Comparison of ENCODE assay signal across 29 cellular contexts in the genomic region with DNA sequence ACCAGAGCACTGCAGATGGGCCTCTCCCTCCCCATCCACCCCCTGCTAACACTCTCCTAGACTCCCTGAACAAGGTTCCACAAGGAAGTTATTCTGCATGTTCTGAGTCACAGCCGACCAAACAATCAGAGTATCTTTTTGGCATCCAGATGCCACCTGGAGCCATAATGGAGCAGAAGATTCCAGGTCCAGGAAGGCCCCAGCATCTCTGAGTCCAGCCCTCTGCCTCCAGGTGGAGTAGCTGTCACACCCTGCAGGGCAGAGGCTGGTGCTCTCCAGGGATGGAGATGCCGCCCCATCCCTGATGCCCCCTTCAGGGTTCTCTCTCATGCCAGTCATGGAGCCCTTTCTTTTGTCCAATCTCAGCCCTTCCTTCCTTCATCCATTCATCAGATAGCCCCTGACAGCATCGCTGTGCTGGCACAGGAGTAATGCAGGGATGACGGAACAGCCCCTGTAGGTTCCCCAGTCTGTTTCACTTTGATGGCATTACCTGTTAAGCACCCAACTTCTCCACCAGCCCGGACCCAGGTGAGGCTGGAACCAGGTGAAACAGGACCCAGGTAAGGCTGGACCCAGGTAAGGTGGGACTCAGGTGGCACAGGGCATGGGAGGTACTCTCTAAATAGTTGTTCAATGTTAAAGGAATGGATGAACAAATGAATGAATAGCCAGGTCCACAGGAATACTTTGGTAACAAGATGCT. TPM values are rescaled to one million over a fixed set of nuclear protein-coding genes. Genes with fewer than 3 reads are reported as not detected.
DNase-seq lines count a peak whose midpoint lies in the region; ATAC-seq, FAIRE-seq and TF ChIP-seq lines count a peak whose summit lies in the region.
"Had no signal": no experiment of that assay in that cellular context is flagged by ENCODE, and none has a peak within 500 bp of the region (broad histone marks: within the 10 kb centered on the region; RNA-seq: fewer than 3 reads in every experiment).

No MANE protein-coding gene starts in this region.

- H3K27ac Mint-ChIP-seq in mesothelial cell of epicardium, result peak overlapping the region; percentile 33
- H3K27ac Mint-ChIP-seq: activated B cell treated with CpG ODN at 0.5 μM for 24 hours; activated naive CD8-positive, alpha-beta T cell treated with anti-CD3 and anti-CD28 coated beads, Interleukin-2, amount 10 ng/mL, durations not matched to agents 7 days and 5 days; activated T-helper 2 cell treated with anti-CD3 and anti-CD28 coated beads, Interferon-gamma antibody, Interleukin-2, Interleukin-4, amounts not matched to agents 10 μg/mL and 5 μg/mL and 100 μg/mL, durations not matched to agents 14 hours and 24 hours and 36 hours; CD4-positive, alpha-beta memory T cell had no signal

- intact Hi-C loops in endothelial cell of umbilical vein (cut with micrococcal nuclease) (loop anchor here (1.0 to 2.0 kb wide), 3 partner anchors 21 to 36 kb away; no protein-coding TSS in a partner anchor), uterus (cut with DNase I; ENCODE audit: low total_unique reads) (no loop called here)

- no peaks in the 10 kb centered on the region for H3K79me2 ChIP-seq in endothelial cell of umbilical vein (ENCODE audit: control insufficient read depth, insufficient read depth, low read length)

- CTCF ChIA-PET in RWPE1 (lab: Yijun Ruan, JAX), result interaction anchor here (0.6 kb wide), 1 partner anchor 29 kb away, joined by 3 read pairs; no protein-coding TSS in a partner anchor
- CTCF ChIA-PET in endothelial cell of umbilical vein (lab: Charles Lee), result interaction anchor here (0.9 to 2.2 kb wide), 3 partner anchors 16 to 156 kb away, joined by 3 to 7 read pairs (median 6); no protein-coding TSS in a partner anchor

- BruUV-seq in endothelial cell of umbilical vein (replicated peaks; lab: Mats Ljungman, UMichigan), result no TSS peak

- H3K9me1 ChIP-seq in endothelial cell of umbilical vein (replicated peaks; ENCODE audit: control insufficient read depth, extremely low read depth, insufficient read depth, low read length), result no peaks in the 10 kb centered on the region

- no peaks in the 10 kb centered on the region for H3K36me3 Mint-ChIP-seq in mesothelial cell of epicardium
- H3K36me3 Mint-ChIP-seq: activated naive CD8-positive, alpha-beta T cell treated with anti-CD3 and anti-CD28 coated beads, Interleukin-2, amount 10 ng/mL, durations not matched to agents 7 days and 5 days; CD4-positive, alpha-beta memory T cell had no signal

- H3K27me3 ChIP-seq in endothelial cell of umbilical vein (ENCODE audit: control insufficient read depth in 2 of 2, insufficient read depth in 2 of 2, low read length in 2 of 2), result no peaks in the 10 kb centered on the region
- no peaks in the 10 kb centered on the region for H3K27me3 ChIP-seq in uterus
- H3K27me3 ChIP-seq: testis had no signal

- H2AFZ ChIP-seq in endothelial cell of umbilical vein (ENCODE audit: low read depth, low read length), result peak overlapping the region; percentile 33

- H3K4me2 ChIP-seq in endothelial cell of umbilical vein (ENCODE audit: insufficient read depth, low read length), result peak overlapping the region; percentile 50

- no peak for ATAC-seq in HG02938 (IDR thresholded peaks at IDR 0.05; ENCODE audit: unreplicated experiment)

- no peak overlapping the region for H3K4me3 Mint-ChIP-seq in mesothelial cell of epicardium
- H3K4me3 Mint-ChIP-seq: activated B cell treated with CpG ODN at 0.5 μM for 24 hours; activated naive CD8-positive, alpha-beta T cell treated with anti-CD3 and anti-CD28 coated beads, Interleukin-2, amount 10 ng/mL, durations not matched to agents 7 days and 5 days; CD4-positive, alpha-beta memory T cell had no signal

- dilution Hi-C loops in endothelial cell of umbilical vein (cut with MboI; ENCODE audit: extremely low pct_ligation_motif_present, low sequenced_read_pairs), result no loop called here

- no peak for DNase-seq in RWPE1 (ENCODE audit: low spot score)
- DNase-seq in endothelial cell of umbilical vein (ENCODE audit: low read depth, low spot score), result no peak
- DNase-seq in mesothelial cell of epicardium (ENCODE audit: low spot score in 2 of 2, unreplicated experiment in 2 of 2), result no peak
- no peak for DNase-seq in uterus
- DNase-seq in NCI-H748 treated with DMSO at 0.1 percent for 48 hours (lab: John Stamatoyannopoulos, UW), result no peak
- no peak for DNase-seq in NCI-H82 (lab: John Stamatoyannopoulos, UW)
- DNase-seq: activated B cell treated with CpG ODN at 0.5 μM for 24 hours; activated CD4-positive, alpha-beta T cell treated with anti-CD3 and anti-CD28 coated beads, Interleukin-2, amount 50 U/mL, for 48 hours; activated CD8-positive, alpha-beta memory T cell treated with anti-CD3 and anti-CD28 coated beads, Interleukin-2, amount 50 U/mL, for 4 hours; activated naive CD8-positive, alpha-beta T cell treated with anti-CD3 and anti-CD28 coated beads, Interleukin-2, amount 10 ng/mL, durations not matched to agents 7 days and 5 days; AML-193; CD4-positive, alpha-beta memory T cell; DMS 273 treated with DMSO at 0.1 percent for 48 hours; effector CD8-positive, alpha-beta T cell; KBM-7; kidney; NCI-H1436 treated with DMSO at 0.1 percent for 48 hours; NCI-H2107; NCI-H446; OCI-M1; stimulated activated CD4-positive, alpha-beta T cell treated with anti-CD3 and anti-CD28 coated beads, Interleukin-12 subunit alpha, Interleukin-12 subunit beta, amount 100 ng/mL, for 4 hours; stimulated activated CD4-positive, alpha-beta T cell treated with anti-CD3 and anti-CD28 coated beads, Interleukin-4, amount 100 ng/mL, for 24 hours; stimulated activated naive CD4-positive, alpha-beta T cell had no signal

- TF ChIP-seq POLR2A in endothelial cell of umbilical vein (IDR thresholded peaks at IDR 0.05; ENCODE audit: low read depth, low read length), result no peak
- no peak for TF ChIP-seq POLR2A in uterus (IDR thresholded peaks at IDR 0.05)

- no peaks in the 10 kb centered on the region for H3K9me3 ChIP-seq in endothelial cell of umbilical vein (replicated peaks; ENCODE audit: control insufficient read depth, insufficient read depth, low read length)
- no peaks in the 10 kb centered on the region for H3K9me3 ChIP-seq in uterus
- H3K9me3 ChIP-seq: neutrophil, testis had no signal

- H4K20me1 ChIP-seq in endothelial cell of umbilical vein (replicated peaks; ENCODE audit: control insufficient read depth, extremely low read depth, insufficient read depth, low read length), result no peaks in the 10 kb centered on the region

- H3K9me3 Mint-ChIP-seq in mesothelial cell of epicardium, result no peaks in the 10 kb centered on the region
- H3K9me3 Mint-ChIP-seq: activated B cell treated with CpG ODN at 0.5 μM for 24 hours; activated naive CD8-positive, alpha-beta T cell treated with anti-CD3 and anti-CD28 coated beads, Interleukin-2, amount 10 ng/mL, durations not matched to agents 7 days and 5 days; activated T-helper 2 cell treated with anti-CD3 and anti-CD28 coated beads, Interferon-gamma antibody, Interleukin-2, Interleukin-4, amounts not matched to agents 10 μg/mL and 5 μg/mL and 100 μg/mL, durations not matched to agents 14 hours and 24 hours and 36 hours; CD4-positive, alpha-beta memory T cell had no signal

- H3K27ac ChIP-seq in RWPE1 (peak overlapping the region; percentile 81), endothelial cell of umbilical vein (ENCODE audit: insufficient read depth, low read depth, low read length) (peak overlapping the region; percentile 30), uterus (peak overlapping the region; percentile 45 to 50)
- H3K27ac ChIP-seq: neutrophil, testis had no signal

- H3K4me3 ChIP-seq in endothelial cell of umbilical vein (replicated peaks in 1 of 3; ENCODE audit: insufficient read depth in 1 of 3, low read depth in 1 of 3, low read length in 3 of 3), result no peak overlapping the region
- H3K4me3 ChIP-seq in uterus, result no peak overlapping the region
- H3K4me3 ChIP-seq: lung, testis had no signal

- FAIRE-seq in endothelial cell of umbilical vein (lab: Jason Lieb, UNC), result no peak
- FAIRE-seq: colon, kidney had no signal

- POLR2A ChIA-PET in RWPE1 (lab: Yijun Ruan, JAX; ENCODE audit: low non-redundant PET), result no interaction called here
- POLR2A ChIA-PET in endothelial cell of umbilical vein (lab: Charles Lee), result no interaction called here

- TF ChIP-seq CTCF in RWPE1 (conservative IDR thresholded peaks at IDR 0.05; ENCODE audit: low read depth) (no peak), endothelial cell of umbilical vein (IDR thresholded peaks at IDR 0.05; ENCODE audit: extremely low read depth in 1 of 2, insufficient read depth in 1 of 2, low read depth in 1 of 2, low read length in 2 of 2) (no peak), mesothelial cell of epicardium (IDR thresholded peaks at IDR 0.05; ENCODE audit: unreplicated experiment) (no peak), uterus (IDR thresholded peaks at IDR 0.05) (no peak)

- H3K36me3 ChIP-seq in endothelial cell of umbilical vein (ENCODE audit: control insufficient read depth in 2 of 2, extremely low read depth in 1 of 2, insufficient read depth in 2 of 2, low read length in 2 of 2) (no peaks in the 10 kb centered on the region), uterus (no peaks in the 10 kb centered on the region)

- H3K4me1 ChIP-seq in endothelial cell of umbilical vein (ENCODE audit: control insufficient read depth, extremely low read depth, insufficient read depth, low read length) (peaks cover 18% of the 10 kb centered on the region), uterus (peaks cover under 1 to 19% of the 10 kb centered on the region in 2 donors)

- peaks cover 33% of the 10 kb centered on the region for H3K4me1 Mint-ChIP-seq in mesothelial cell of epicardium
- H3K4me1 Mint-ChIP-seq: activated B cell treated with CpG ODN at 0.5 μM for 24 hours had no signal

- H3K9ac ChIP-seq in endothelial cell of umbilical vein (replicated peaks; ENCODE audit: extremely low read depth, insufficient read depth, low read length), result no peak overlapping the region

- H3K27me3 Mint-ChIP-seq in mesothelial cell of epicardium (ENCODE audit: low read depth), result no peaks in the 10 kb centered on the region

TF ChIP-seq in endothelial cell of umbilical vein, 7 proteins besides CTCF, POLR2A, EP300 and RAD21 (continues in another document):
- no peak for TF ChIP-seq JUN (IDR thresholded peaks at IDR 0.05; ENCODE audit: borderline replicate concordance, insufficient read depth, insufficient read length, low read depth)
- TF ChIP-seq FOS (IDR thresholded peaks at IDR 0.05; ENCODE audit: borderline replicate concordance, insufficient read depth, low read length), result no peak
- TF ChIP-seq MYC (IDR thresholded peaks at IDR 0.05; ENCODE audit: low read depth, low read length), result no peak

RNA-seq across cellular contexts. Expression of gene TSKU, which starts 20.1 kb away (rescaled TPM):
- total RNA-seq in endothelial cell of umbilical vein, result 16.2 and 22.5 TPM in 2 replicates
- polyA plus RNA-seq in endothelial cell of umbilical vein, result 21.2 and 30.2 TPM in 2 replicates
- 13.4 and 16.3 TPM in 2 replicates for polyA plus RNA-seq in endothelial cell of umbilical vein (2011; cell fraction: cytosol; rRNA removed)
- polyA plus RNA-seq in endothelial cell of umbilical vein (2011; cell fraction: nucleus; rRNA removed), result 5.6 and 7.1 TPM in 2 replicates
- polyA plus RNA-seq in endothelial cell of umbilical vein (2012), result 15.4 and 22.7 TPM in 2 replicates
- polyA minus RNA-seq in endothelial cell of umbilical vein, result 16.8 and 20.0 TPM in 2 replicates
- 38.3 TPM for polyA minus RNA-seq in endothelial cell of umbilical vein (2011; cell fraction: cytosol; rRNA and poly(A)+ RNA removed)
- 5.4 and 6.7 TPM in 2 replicates for polyA minus RNA-seq in endothelial cell of umbilical vein (2011; cell fraction: nucleus; rRNA and poly(A)+ RNA removed)
- 39.3 to 43.7 TPM (median 42.8 TPM) in 3 replicates for total RNA-seq in mesothelial cell of epicardium
- total RNA-seq in uterus, result 100 to 1,000 TPM in 1 of 4 donors, 10 to 100 TPM in 3; 19.4 to 108 (median 27.4) TPM
- total RNA-seq: activated B cell treated with CpG ODN at 0.5 μM for 24 hours; CD4-positive, alpha-beta memory T cell had no signal

Comparison
In these comparisons a context has a peak if more than half of its experiments do, and no peak if none do; other contexts are left out.
1. H3K27ac ChIP-seq: peak in every context shown above with its lines; median percentile 81 in RWPE1; 48 in uterus; 30 in endothelial cell of umbilical vein.